1 cellular context compared by ENCODE assay signal in genomic region chr14:31261523-31261858, GRCh38.
TF ChIP-seq lines count a peak whose summit lies in the region.

No MANE protein-coding gene starts in this region.

TF ChIP-seq in IMR-90, 13 proteins besides CTCF, POLR2A, EP300 and RAD21 (continued from another document):
- no peak for TF ChIP-seq USF2 (IDR thresholded peaks at IDR 0.05; ENCODE audit: low read depth, low read length)
- TF ChIP-seq NFE2L2 (IDR thresholded peaks at IDR 0.05; ENCODE audit: low read depth, low read length) = no peak
- TF ChIP-seq RFX5 (IDR thresholded peaks at IDR 0.05; ENCODE audit: low read depth, low read length) = no peak
- no peak for TF ChIP-seq MAFK (IDR thresholded peaks at IDR 0.05; ENCODE audit: low read depth, low read length)
- no peak for TF ChIP-seq CHD1 (IDR thresholded peaks at IDR 0.05; ENCODE audit: low read depth, low read length)
- TF ChIP-seq SMC3 (IDR thresholded peaks at IDR 0.05; ENCODE audit: low read depth, low read length) = no peak
- TF ChIP-seq, protein P1, sequence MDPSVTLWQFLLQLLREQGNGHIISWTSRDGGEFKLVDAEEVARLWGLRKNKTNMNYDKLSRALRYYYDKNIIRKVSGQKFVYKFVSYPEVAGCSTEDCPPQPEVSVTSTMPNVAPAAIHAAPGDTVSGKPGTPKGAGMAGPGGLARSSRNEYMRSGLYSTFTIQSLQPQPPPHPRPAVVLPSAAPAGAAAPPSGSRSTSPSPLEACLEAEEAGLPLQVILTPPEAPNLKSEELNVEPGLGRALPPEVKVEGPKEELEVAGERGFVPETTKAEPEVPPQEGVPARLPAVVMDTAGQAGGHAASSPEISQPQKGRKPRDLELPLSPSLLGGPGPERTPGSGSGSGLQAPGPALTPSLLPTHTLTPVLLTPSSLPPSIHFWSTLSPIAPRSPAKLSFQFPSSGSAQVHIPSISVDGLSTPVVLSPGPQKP (IDR thresholded peaks at IDR 0.05; ENCODE audit: borderline replicate concordance, low read depth, low read length) = no peak
- TF ChIP-seq MXI1 (IDR thresholded peaks at IDR 0.05; ENCODE audit: borderline replicate concordance, low read depth, low read length) = no peak
- no peak for TF ChIP-seq BHLHE40 (IDR thresholded peaks at IDR 0.05; ENCODE audit: low read depth, low read length)
